1 cellular context compared by ENCODE assay signal in the genomic region with DNA sequence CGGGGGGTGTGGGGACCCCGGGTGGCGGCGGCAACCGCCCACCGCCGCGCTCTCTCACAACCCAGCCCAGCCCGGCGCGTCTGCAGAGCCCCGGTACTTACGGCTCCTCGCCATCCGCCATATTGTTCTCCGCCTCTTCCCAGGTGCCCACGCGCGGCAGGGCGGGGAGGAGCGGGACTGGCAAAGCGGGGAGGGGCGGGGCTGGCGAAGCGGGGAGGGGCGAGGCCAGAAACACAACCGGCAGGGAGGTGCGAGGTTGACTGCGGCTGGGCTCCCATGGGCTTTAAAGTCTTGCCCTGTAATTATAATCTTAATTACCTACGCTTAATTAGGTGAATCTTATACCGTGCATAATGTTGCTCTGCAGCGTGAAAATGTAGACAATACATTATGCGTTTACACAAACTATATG.
TF ChIP-seq lines count a peak whose summit lies in the region.

A gene (minus strand): TSS at position 133 of the 412 bp plus-strand sequence. CDS start 12 bp downstream, at position 121.

TF ChIP-seq in GM12878, 131 proteins besides CTCF, POLR2A, EP300 and RAD21 (continued from another document and continues in another):
- TF ChIP-seq FOS (IDR thresholded peaks at IDR 0.05; ENCODE audit: borderline replicate concordance, extremely low read depth, insufficient read length) (no peak), HDAC2 (IDR thresholded peaks at IDR 0.05) (no peak), TBL1XR1 (IDR thresholded peaks at IDR 0.05; ENCODE audit: low read depth, low read length) (no peak), CHD1 (IDR thresholded peaks at IDR 0.05; ENCODE audit: low read depth, low read length) (no peak), SMARCA5 (IDR thresholded peaks at IDR 0.05) (no peak), TARDBP (IDR thresholded peaks at IDR 0.05; ENCODE audit: borderline replicate concordance) (no peak), RFX5 (IDR thresholded peaks at IDR 0.05; ENCODE audit: low read depth, low read length) (no peak), MYC (IDR thresholded peaks at IDR 0.05; ENCODE audit: insufficient read depth, insufficient read length, insufficient replicate concordance, low read length, severe bottlenecking) (no peak), KDM1A (IDR thresholded peaks at IDR 0.05; ENCODE audit: borderline replicate concordance) (no peak), FOXK2 (IDR thresholded peaks at IDR 0.05) (no peak), CBFB (IDR thresholded peaks at IDR 0.05; ENCODE audit: low read depth) (0 out of 2 replicates have a peak, but pooled peaks have one; percentile 59), MEF2B (IDR thresholded peaks at IDR 0.05; ENCODE audit: partially characterized antibody, poor library complexity, severe bottlenecking) (peak; percentile 87), TCF3 (IDR thresholded peaks at IDR 0.05; ENCODE audit: borderline replicate concordance, insufficient read depth, low read depth, low read length) (no peak), NR2C1 (IDR thresholded peaks at IDR 0.05) (no peak), BRCA1 (IDR thresholded peaks at IDR 0.05; ENCODE audit: low read depth, low read length) (no peak), TAF1 (IDR thresholded peaks at IDR 0.05; ENCODE audit: borderline replicate concordance, low read depth, low read length) (peak; percentile 98), SREBF2 (IDR thresholded peaks at IDR 0.05; ENCODE audit: low read length) (no peak), SP1 (IDR thresholded peaks at IDR 0.05; ENCODE audit: low read depth, low read length) (no peak), GABPA (IDR thresholded peaks at IDR 0.05; ENCODE audit: low read depth) (no peak)
- TF ChIP-seq, protein P1, sequence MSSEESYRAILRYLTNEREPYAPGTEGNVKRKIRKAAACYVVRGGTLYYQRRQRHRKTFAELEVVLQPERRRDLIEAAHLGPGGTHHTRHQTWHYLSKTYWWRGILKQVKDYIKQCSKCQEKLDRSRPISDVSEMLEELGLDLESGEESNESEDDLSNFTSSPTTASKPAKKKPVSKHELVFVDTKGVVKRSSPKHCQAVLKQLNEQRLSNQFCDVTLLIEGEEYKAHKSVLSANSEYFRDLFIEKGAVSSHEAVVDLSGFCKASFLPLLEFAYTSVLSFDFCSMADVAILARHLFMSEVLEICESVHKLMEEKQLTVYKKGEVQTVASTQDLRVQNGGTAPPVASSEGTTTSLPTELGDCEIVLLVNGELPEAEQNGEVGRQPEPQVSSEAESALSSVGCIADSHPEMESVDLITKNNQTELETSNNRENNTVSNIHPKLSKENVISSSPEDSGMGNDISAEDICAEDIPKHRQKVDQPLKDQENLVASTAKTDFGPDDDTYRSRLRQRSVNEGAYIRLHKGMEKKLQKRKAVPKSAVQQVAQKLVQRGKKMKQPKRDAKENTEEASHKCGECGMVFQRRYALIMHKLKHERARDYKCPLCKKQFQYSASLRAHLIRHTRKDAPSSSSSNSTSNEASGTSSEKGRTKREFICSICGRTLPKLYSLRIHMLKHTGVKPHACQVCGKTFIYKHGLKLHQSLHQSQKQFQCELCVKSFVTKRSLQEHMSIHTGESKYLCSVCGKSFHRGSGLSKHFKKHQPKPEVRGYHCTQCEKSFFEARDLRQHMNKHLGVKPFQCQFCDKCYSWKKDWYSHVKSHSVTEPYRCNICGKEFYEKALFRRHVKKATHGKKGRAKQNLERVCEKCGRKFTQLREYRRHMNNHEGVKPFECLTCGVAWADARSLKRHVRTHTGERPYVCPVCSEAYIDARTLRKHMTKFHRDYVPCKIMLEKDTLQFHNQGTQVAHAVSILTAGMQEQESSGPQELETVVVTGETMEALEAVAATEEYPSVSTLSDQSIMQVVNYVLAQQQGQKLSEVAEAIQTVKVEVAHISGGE (CRISPR knock-in tag; IDR thresholded peaks at IDR 0.05): no peak
- TF ChIP-seq, protein P2, sequence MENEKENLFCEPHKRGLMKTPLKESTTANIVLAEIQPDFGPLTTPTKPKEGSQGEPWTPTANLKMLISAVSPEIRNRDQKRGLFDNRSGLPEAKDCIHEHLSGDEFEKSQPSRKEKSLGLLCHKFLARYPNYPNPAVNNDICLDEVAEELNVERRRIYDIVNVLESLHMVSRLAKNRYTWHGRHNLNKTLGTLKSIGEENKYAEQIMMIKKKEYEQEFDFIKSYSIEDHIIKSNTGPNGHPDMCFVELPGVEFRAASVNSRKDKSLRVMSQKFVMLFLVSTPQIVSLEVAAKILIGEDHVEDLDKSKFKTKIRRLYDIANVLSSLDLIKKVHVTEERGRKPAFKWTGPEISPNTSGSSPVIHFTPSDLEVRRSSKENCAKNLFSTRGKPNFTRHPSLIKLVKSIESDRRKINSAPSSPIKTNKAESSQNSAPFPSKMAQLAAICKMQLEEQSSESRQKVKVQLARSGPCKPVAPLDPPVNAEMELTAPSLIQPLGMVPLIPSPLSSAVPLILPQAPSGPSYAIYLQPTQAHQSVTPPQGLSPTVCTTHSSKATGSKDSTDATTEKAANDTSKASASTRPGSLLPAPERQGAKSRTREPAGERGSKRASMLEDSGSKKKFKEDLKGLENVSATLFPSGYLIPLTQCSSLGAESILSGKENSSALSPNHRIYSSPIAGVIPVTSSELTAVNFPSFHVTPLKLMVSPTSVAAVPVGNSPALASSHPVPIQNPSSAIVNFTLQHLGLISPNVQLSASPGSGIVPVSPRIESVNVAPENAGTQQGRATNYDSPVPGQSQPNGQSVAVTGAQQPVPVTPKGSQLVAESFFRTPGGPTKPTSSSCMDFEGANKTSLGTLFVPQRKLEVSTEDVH (IDR thresholded peaks at IDR 0.05; ENCODE audit: low read depth, partially characterized antibody): no peak
- TF ChIP-seq, protein P3, sequence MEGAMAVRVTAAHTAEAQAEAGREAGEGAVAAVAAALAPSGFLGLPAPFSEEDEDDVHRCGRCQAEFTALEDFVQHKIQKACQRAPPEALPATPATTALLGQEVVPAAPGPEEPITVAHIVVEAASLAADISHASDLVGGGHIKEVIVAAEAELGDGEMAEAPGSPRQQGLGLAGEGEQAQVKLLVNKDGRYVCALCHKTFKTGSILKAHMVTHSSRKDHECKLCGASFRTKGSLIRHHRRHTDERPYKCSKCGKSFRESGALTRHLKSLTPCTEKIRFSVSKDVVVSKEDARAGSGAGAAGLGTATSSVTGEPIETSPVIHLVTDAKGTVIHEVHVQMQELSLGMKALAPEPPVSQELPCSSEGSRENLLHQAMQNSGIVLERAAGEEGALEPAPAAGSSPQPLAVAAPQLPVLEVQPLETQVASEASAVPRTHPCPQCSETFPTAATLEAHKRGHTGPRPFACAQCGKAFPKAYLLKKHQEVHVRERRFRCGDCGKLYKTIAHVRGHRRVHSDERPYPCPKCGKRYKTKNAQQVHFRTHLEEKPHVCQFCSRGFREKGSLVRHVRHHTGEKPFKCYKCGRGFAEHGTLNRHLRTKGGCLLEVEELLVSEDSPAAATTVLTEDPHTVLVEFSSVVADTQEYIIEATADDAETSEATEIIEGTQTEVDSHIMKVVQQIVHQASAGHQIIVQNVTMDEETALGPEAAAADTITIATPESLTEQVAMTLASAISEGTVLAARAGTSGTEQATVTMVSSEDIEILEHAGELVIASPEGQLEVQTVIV (IDR thresholded peaks at IDR 0.05; ENCODE audit: borderline replicate concordance, partially characterized antibody): no peak
- TF ChIP-seq, protein P4, sequence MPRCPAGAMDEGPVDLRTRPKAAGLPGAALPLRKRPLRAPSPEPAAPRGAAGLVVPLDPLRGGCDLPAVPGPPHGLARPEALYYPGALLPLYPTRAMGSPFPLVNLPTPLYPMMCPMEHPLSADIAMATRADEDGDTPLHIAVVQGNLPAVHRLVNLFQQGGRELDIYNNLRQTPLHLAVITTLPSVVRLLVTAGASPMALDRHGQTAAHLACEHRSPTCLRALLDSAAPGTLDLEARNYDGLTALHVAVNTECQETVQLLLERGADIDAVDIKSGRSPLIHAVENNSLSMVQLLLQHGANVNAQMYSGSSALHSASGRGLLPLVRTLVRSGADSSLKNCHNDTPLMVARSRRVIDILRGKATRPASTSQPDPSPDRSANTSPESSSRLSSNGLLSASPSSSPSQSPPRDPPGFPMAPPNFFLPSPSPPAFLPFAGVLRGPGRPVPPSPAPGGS (IDR thresholded peaks at IDR 0.05; ENCODE audit: borderline replicate concordance, insufficient read depth, low read depth, low read length, poor library complexity, severe bottlenecking): no peak
- TF ChIP-seq, protein P5, sequence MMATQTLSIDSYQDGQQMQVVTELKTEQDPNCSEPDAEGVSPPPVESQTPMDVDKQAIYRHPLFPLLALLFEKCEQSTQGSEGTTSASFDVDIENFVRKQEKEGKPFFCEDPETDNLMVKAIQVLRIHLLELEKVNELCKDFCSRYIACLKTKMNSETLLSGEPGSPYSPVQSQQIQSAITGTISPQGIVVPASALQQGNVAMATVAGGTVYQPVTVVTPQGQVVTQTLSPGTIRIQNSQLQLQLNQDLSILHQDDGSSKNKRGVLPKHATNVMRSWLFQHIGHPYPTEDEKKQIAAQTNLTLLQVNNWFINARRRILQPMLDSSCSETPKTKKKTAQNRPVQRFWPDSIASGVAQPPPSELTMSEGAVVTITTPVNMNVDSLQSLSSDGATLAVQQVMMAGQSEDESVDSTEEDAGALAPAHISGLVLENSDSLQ (IDR thresholded peaks at IDR 0.05): no peak
- TF ChIP-seq, protein P6, sequence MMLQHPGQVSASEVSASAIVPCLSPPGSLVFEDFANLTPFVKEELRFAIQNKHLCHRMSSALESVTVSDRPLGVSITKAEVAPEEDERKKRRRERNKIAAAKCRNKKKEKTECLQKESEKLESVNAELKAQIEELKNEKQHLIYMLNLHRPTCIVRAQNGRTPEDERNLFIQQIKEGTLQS (IDR thresholded peaks at IDR 0.05; ENCODE audit: borderline replicate concordance, extremely low read depth, low read depth, low read length): no peak
- TF ChIP-seq, protein P7, sequence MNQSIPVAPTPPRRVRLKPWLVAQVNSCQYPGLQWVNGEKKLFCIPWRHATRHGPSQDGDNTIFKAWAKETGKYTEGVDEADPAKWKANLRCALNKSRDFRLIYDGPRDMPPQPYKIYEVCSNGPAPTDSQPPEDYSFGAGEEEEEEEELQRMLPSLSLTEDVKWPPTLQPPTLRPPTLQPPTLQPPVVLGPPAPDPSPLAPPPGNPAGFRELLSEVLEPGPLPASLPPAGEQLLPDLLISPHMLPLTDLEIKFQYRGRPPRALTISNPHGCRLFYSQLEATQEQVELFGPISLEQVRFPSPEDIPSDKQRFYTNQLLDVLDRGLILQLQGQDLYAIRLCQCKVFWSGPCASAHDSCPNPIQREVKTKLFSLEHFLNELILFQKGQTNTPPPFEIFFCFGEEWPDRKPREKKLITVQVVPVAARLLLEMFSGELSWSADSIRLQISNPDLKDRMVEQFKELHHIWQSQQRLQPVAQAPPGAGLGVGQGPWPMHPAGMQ (IDR thresholded peaks at IDR 0.05; ENCODE audit: borderline replicate concordance): no peak
- TF ChIP-seq, protein P8, sequence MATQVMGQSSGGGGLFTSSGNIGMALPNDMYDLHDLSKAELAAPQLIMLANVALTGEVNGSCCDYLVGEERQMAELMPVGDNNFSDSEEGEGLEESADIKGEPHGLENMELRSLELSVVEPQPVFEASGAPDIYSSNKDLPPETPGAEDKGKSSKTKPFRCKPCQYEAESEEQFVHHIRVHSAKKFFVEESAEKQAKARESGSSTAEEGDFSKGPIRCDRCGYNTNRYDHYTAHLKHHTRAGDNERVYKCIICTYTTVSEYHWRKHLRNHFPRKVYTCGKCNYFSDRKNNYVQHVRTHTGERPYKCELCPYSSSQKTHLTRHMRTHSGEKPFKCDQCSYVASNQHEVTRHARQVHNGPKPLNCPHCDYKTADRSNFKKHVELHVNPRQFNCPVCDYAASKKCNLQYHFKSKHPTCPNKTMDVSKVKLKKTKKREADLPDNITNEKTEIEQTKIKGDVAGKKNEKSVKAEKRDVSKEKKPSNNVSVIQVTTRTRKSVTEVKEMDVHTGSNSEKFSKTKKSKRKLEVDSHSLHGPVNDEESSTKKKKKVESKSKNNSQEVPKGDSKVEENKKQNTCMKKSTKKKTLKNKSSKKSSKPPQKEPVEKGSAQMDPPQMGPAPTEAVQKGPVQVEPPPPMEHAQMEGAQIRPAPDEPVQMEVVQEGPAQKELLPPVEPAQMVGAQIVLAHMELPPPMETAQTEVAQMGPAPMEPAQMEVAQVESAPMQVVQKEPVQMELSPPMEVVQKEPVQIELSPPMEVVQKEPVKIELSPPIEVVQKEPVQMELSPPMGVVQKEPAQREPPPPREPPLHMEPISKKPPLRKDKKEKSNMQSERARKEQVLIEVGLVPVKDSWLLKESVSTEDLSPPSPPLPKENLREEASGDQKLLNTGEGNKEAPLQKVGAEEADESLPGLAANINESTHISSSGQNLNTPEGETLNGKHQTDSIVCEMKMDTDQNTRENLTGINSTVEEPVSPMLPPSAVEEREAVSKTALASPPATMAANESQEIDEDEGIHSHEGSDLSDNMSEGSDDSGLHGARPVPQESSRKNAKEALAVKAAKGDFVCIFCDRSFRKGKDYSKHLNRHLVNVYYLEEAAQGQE (IDR thresholded peaks at IDR 0.05; ENCODE audit: low read depth, low read length): peak; percentile 46; the same call in 1 of the 2 replicates
- TF ChIP-seq, protein P9, sequence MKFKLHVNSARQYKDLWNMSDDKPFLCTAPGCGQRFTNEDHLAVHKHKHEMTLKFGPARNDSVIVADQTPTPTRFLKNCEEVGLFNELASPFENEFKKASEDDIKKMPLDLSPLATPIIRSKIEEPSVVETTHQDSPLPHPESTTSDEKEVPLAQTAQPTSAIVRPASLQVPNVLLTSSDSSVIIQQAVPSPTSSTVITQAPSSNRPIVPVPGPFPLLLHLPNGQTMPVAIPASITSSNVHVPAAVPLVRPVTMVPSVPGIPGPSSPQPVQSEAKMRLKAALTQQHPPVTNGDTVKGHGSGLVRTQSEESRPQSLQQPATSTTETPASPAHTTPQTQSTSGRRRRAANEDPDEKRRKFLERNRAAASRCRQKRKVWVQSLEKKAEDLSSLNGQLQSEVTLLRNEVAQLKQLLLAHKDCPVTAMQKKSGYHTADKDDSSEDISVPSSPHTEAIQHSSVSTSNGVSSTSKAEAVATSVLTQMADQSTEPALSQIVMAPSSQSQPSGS (IDR thresholded peaks at IDR 0.05; ENCODE audit: low read length): no peak
- TF ChIP-seq, protein P10, sequence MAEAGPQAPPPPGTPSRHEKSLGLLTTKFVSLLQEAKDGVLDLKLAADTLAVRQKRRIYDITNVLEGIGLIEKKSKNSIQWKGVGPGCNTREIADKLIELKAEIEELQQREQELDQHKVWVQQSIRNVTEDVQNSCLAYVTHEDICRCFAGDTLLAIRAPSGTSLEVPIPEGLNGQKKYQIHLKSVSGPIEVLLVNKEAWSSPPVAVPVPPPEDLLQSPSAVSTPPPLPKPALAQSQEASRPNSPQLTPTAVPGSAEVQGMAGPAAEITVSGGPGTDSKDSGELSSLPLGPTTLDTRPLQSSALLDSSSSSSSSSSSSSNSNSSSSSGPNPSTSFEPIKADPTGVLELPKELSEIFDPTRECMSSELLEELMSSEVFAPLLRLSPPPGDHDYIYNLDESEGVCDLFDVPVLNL (IDR thresholded peaks at IDR 0.05; ENCODE audit: low read depth, low read length): no peak
- TF ChIP-seq, protein P11, sequence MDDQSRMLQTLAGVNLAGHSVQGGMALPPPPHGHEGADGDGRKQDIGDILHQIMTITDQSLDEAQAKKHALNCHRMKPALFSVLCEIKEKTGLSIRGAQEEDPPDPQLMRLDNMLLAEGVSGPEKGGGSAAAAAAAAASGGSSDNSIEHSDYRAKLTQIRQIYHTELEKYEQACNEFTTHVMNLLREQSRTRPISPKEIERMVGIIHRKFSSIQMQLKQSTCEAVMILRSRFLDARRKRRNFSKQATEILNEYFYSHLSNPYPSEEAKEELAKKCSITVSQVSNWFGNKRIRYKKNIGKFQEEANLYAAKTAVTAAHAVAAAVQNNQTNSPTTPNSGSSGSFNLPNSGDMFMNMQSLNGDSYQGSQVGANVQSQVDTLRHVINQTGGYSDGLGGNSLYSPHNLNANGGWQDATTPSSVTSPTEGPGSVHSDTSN (IDR thresholded peaks at IDR 0.05; ENCODE audit: insufficient replicate concordance, low read depth, low read length): no peak
